16 cellular contexts compared by ENCODE assay signal in the genomic region with DNA sequence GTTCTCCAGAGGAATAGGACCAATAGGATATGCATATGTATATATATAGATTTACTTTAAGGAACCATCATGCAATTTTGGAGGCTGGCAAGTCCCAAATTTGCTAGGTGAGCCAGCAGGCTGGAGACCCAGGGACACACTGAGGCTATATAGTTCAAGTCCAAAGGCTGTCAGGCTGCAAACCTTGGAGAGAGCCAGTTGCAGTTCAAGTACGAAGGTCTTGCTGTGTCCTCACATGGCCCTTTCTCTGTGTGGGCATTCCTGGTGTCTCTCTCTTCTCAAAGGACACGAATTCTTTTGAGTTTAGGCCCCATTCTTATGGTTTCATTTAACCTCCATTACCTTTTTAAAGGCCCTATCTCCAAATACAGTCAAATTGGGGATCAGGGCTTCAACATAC.
DNase-seq lines count a peak whose midpoint lies in the region; ATAC-seq, FAIRE-seq and TF ChIP-seq lines count a peak whose summit lies in the region.
"Had no signal": no experiment of that assay in that cellular context is flagged by ENCODE, and none has a peak within 500 bp of the region (broad histone marks: within the 10 kb centered on the region; RNA-seq: fewer than 3 reads in every experiment).

No MANE protein-coding gene starts in this region.

- DNase-seq in activated naive CD4-positive, alpha-beta T cell treated with anti-CD3 and anti-CD28 coated beads, Interleukin-2, amount 10 ng/mL, durations not matched to agents 7 days and 5 days, result no peak
- no peak for DNase-seq in activated naive CD4-positive, alpha-beta T cell (lab: John Stamatoyannopoulos, UW)
- DNase-seq in left lobe of liver (ENCODE audit: low spot score), result peak; percentile 84
- peak; percentile 90 for DNase-seq in small intestine
- DNase-seq in AG08396 (ENCODE audit: low spot score), result no peak
- no peak for DNase-seq in endothelial cell (ENCODE audit: low spot score)
- DNase-seq in cerebellum (ENCODE audit: low spot score), result no peak
- DNase-seq: COR-L47, GOT3, NCI-H1417 treated with DMSO at 0.1 percent for 48 hours, NCI-H2029, NCI-H2171, NCI-H748 treated with DMSO at 0.1 percent for 48 hours had no signal

- H3K9me3 Mint-ChIP-seq in activated naive CD4-positive, alpha-beta T cell treated with anti-CD3 and anti-CD28 coated beads, Interleukin-2, amount 10 ng/mL, durations not matched to agents 7 days and 5 days, result no peaks in the 10 kb centered on the region
- H3K9me3 Mint-ChIP-seq in endothelial cell (ENCODE audit: unreplicated experiment), result no peaks in the 10 kb centered on the region

- WGBS in small intestine, 3 donors, result 14 to 58% (median 21%) methylated on average over 2 of the region's 2 CpGs

- no peaks in the 10 kb centered on the region for H3K27me3 ChIP-seq in OCI-LY3 (ENCODE audit: low read depth, low read length)
- H3K27me3 ChIP-seq in small intestine (ENCODE audit: control insufficient read depth in 2 of 2, insufficient read depth in 2 of 2, low read length in 2 of 2), result no peaks in the 10 kb centered on the region
- H3K27me3 ChIP-seq: BLaER1 treated with 17β-estradiol and CSF1 and Interleukin-3, amounts not matched to agents 10 nM and 100 nM had no signal

- H3K4me2 ChIP-seq in OCI-LY3 (ENCODE audit: low read length), result no peak overlapping the region

- H4K20me1 ChIP-seq in OCI-LY3 (ENCODE audit: insufficient read depth, low read length), result no peaks in the 10 kb centered on the region
- H4K20me1 ChIP-seq: BLaER1 treated with 17β-estradiol and CSF1 and Interleukin-3, amounts not matched to agents 10 nM and 100 nM had no signal

- H3K27ac Mint-ChIP-seq in activated naive CD4-positive, alpha-beta T cell treated with anti-CD3 and anti-CD28 coated beads, Interleukin-2, amount 10 ng/mL, durations not matched to agents 7 days and 5 days, result peak overlapping the region; percentile 22
- no peak overlapping the region for H3K27ac Mint-ChIP-seq in endothelial cell (ENCODE audit: unreplicated experiment)

- H3K36me3 ChIP-seq in OCI-LY3 (replicated peaks; ENCODE audit: low read depth, low read length) (peaks cover 84% of the 10 kb centered on the region), small intestine (ENCODE audit: control insufficient read depth in 2 of 2, insufficient read depth in 2 of 2, low read length in 2 of 2) (peaks cover 0 to 13% of the 10 kb centered on the region in 2 donors)

- CTCF ChIA-PET in activated naive CD4-positive, alpha-beta T cell treated with anti-CD3 and anti-CD28 coated beads, Interleukin-2, amount 10 ng/mL, durations not matched to agents 7 days and 5 days (lab: Charles Lee), result no interaction called here

- peaks cover 77% of the 10 kb centered on the region for H3K36me3 Mint-ChIP-seq in activated naive CD4-positive, alpha-beta T cell treated with anti-CD3 and anti-CD28 coated beads, Interleukin-2, amount 10 ng/mL, durations not matched to agents 7 days and 5 days
- no peaks in the 10 kb centered on the region for H3K36me3 Mint-ChIP-seq in endothelial cell (ENCODE audit: low read depth, unreplicated experiment)

- peaks cover 12% of the 10 kb centered on the region for H3K79me2 ChIP-seq in OCI-LY3 (ENCODE audit: low read length)

- H3K9ac ChIP-seq in OCI-LY3 (ENCODE audit: low read length), result no peak overlapping the region; the same call in 1 of the 2 replicates
- H3K9ac ChIP-seq: BLaER1 treated with 17β-estradiol and CSF1 and Interleukin-3, amounts not matched to agents 10 nM and 100 nM had no signal

- H3K27me3 Mint-ChIP-seq in activated naive CD4-positive, alpha-beta T cell treated with anti-CD3 and anti-CD28 coated beads, Interleukin-2, amount 10 ng/mL, durations not matched to agents 7 days and 5 days, result no peaks in the 10 kb centered on the region
- no peaks in the 10 kb centered on the region for H3K27me3 Mint-ChIP-seq in endothelial cell (ENCODE audit: unreplicated experiment)

- FAIRE-seq in small intestine (lab: Jason Lieb, UNC), result no peak
- FAIRE-seq: A204.1 had no signal

- H3K4me3 ChIP-seq in OCI-LY3 (ENCODE audit: low read length), result no peak overlapping the region
- H3K4me3 ChIP-seq in small intestine (ENCODE audit: low read depth in 1 of 2, low read length in 2 of 2), result peak overlapping the region in 1 of 2 donors; percentile 40
- H3K4me3 ChIP-seq: BLaER1 treated with 17β-estradiol and CSF1 and Interleukin-3, amounts not matched to agents 10 nM and 100 nM had no signal

- H3K9me3 ChIP-seq in OCI-LY3 (ENCODE audit: insufficient read depth, low read length) (no peaks in the 10 kb centered on the region), small intestine (ENCODE audit: control insufficient read depth, low read depth) (no peaks in the 10 kb centered on the region)
- H3K9me3 ChIP-seq: BLaER1 treated with 17β-estradiol and CSF1 and Interleukin-3, amounts not matched to agents 10 nM and 100 nM had no signal

- H3K4me1 ChIP-seq in OCI-LY3 (ENCODE audit: low read length), result peaks cover 55% of the 10 kb centered on the region
- peaks cover 0 to 1% of the 10 kb centered on the region in 2 donors for H3K4me1 ChIP-seq in small intestine (ENCODE audit: control insufficient read depth in 2 of 2, insufficient read depth in 1 of 2, low read depth in 1 of 2, low read length in 1 of 2)

- TF ChIP-seq CTCF in OCI-LY3 (IDR thresholded peaks at IDR 0.05; ENCODE audit: low read depth, low read length) (no peak), endothelial cell (IDR thresholded peaks at IDR 0.05; ENCODE audit: unreplicated experiment) (no peak)

- peak; percentile 73 for ATAC-seq in left lobe of liver

- H3K27ac ChIP-seq in OCI-LY3 (ENCODE audit: low read length) (peak overlapping the region; percentile 97), small intestine (ENCODE audit: low read depth in 1 of 2, low read length in 1 of 2) (peak overlapping the region; percentile 52 to 64)

- H2AFZ ChIP-seq in OCI-LY3 (ENCODE audit: low read depth, low read length), result no peak overlapping the region

- no peak overlapping the region for H3K4me3 Mint-ChIP-seq in activated naive CD4-positive, alpha-beta T cell treated with anti-CD3 and anti-CD28 coated beads, Interleukin-2, amount 10 ng/mL, durations not matched to agents 7 days and 5 days
- H3K4me3 Mint-ChIP-seq in endothelial cell (ENCODE audit: unreplicated experiment), result no peak overlapping the region

- peaks cover 24% of the 10 kb centered on the region for H3K4me1 Mint-ChIP-seq in activated naive CD4-positive, alpha-beta T cell treated with anti-CD3 and anti-CD28 coated beads, Interleukin-2, amount 10 ng/mL, durations not matched to agents 7 days and 5 days
- peaks cover 8% of the 10 kb centered on the region for H3K4me1 Mint-ChIP-seq in endothelial cell (ENCODE audit: unreplicated experiment)

Comparison
In these comparisons a context has a peak if more than half of its experiments do, and no peak if none do; other contexts are left out.
1. DNase-seq: peak in left lobe of liver (single experiment) and small intestine (single experiment); none in activated naive CD4-positive, alpha-beta T cell treated with anti-CD3 and anti-CD28 coated beads, Interleukin-2, amount 10 ng/mL, durations not matched to agents 7 days and 5 days (single experiment), activated naive CD4-positive, alpha-beta T cell (0 of 4), AG08396 (single experiment), endothelial cell (single experiment) and cerebellum (single experiment).